ENCODE assay signal across 8 cellular contexts in genomic region chr5:79858097-79858723, GRCh38.
DNase-seq lines count a peak whose midpoint lies in the region; ATAC-seq and TF ChIP-seq lines count a peak whose summit lies in the region.

No MANE protein-coding gene starts in this region.

- peak; percentile 78 for DNase-seq in DMS53 (lab: John Stamatoyannopoulos, UW)
- peak; percentile 19 for DNase-seq in HS-5 (ENCODE audit: low read depth)
- DNase-seq in SHP77 treated with DMSO at 0.1 percent for 48 hours (lab: John Stamatoyannopoulos, UW) = peak; percentile 10
- peak; percentile 74 for DNase-seq in activated gamma-delta T cell treated with anti-CD3 and anti-CD28 coated beads, Interleukin-2, amount 50 U/mL, for 16 hours (ENCODE audit: low read depth)
- DNase-seq in glomerular endothelial cell (ENCODE audit: extremely low read depth, low read depth, low spot score) = peak; percentile 39
- DNase-seq in ovary = peak; percentile 67 to 87 (median 85)
- peak; percentile 77 for DNase-seq in transverse colon

- H3K27ac ChIP-seq in ovary = no peak overlapping the region
- H3K27ac ChIP-seq in transverse colon = no peak overlapping the region

- intact Hi-C loops in ovary (cut with DNase I) = loop anchor here in 2 of 4 donors (5.0 to 10.0 kb wide), 3 partner anchors 286 to 833 kb away; no protein-coding TSS in a partner anchor
- intact Hi-C loops in transverse colon (cut with DNase I; ENCODE audit: low total_unique reads) = loop anchor here (5.0 to 10.0 kb wide), 2 partner anchors 96 to 163 kb away; no protein-coding TSS in a partner anchor

- TF ChIP-seq POLR2A in ovary (IDR thresholded peaks at IDR 0.05) (no peak), transverse colon (IDR thresholded peaks at IDR 0.05) (no peak)

- TF ChIP-seq EP300 in ovary (IDR thresholded peaks at IDR 0.05) (no peak), transverse colon (IDR thresholded peaks at IDR 0.05; ENCODE audit: low read depth) (no peak)

- H3K4me1 ChIP-seq in ovary (ENCODE audit: insufficient read depth) (no peaks in the 10 kb centered on the region), transverse colon (no peaks in the 10 kb centered on the region)

- no peaks in the 10 kb centered on the region for H3K36me3 ChIP-seq in ovary
- H3K36me3 ChIP-seq in transverse colon = no peaks in the 10 kb centered on the region

- H3K4me3 ChIP-seq in ovary (no peak overlapping the region), transverse colon (no peak overlapping the region)

- no peak for ATAC-seq in HG03378 (IDR thresholded peaks at IDR 0.05; ENCODE audit: unreplicated experiment)

- no peaks in the 10 kb centered on the region for H3K9me3 ChIP-seq in ovary
- no peaks in the 10 kb centered on the region for H3K9me3 ChIP-seq in transverse colon

- in situ Hi-C loops in transverse colon (cut with MboI; ENCODE audit: low pct_ligation_motif_present in 1 of 4, low pct_unique_long_range_greater_than_20kb in 1 of 4, low sequenced_read_pairs in 3 of 4) = loop anchor here in 2 of 4 donors (5.0 to 10.0 kb wide), 2 partner anchors 293 to 296 kb away; no protein-coding TSS in a partner anchor

- TF ChIP-seq CTCF in ovary (IDR thresholded peaks at IDR 0.05) (peak; percentile 80 to 87 (median 86)), transverse colon (IDR thresholded peaks at IDR 0.05) (peak; percentile 86 to 97 (median 91))

- 28 to 33% (median 30%) methylated on average over 6 of the region's 6 CpGs for WGBS in ovary, 3 donors
- WGBS in transverse colon (ENCODE audit: low coverage in 1 of 2), 2 donors = 29 to 53% methylated on average over 3 to 6 of the region's 6 CpGs

- H3K27me3 ChIP-seq in ovary (no peaks in the 10 kb centered on the region), transverse colon (peaks cover 5% of the 10 kb centered on the region)

Comparison
In these comparisons a context has a peak if more than half of its experiments do, and no peak if none do; other contexts are left out.
1. DNase-seq: peak in every context shown above with its lines; median percentile 85 in ovary; 78 in DMS53; 77 in transverse colon; 74 in activated gamma-delta T cell treated with anti-CD3 and anti-CD28 coated beads, Interleukin-2, amount 50 U/mL, for 16 hours; 39 in glomerular endothelial cell; 19 in HS-5; 10 in SHP77 treated with DMSO at 0.1 percent for 48 hours.